ENCODE assay signal across 33 cellular contexts in genomic region chr20:56693217-56693616, GRCh38.
"Had no signal": no experiment of that assay in that cellular context is flagged by ENCODE, and none has a peak within 500 bp of the region (broad histone marks: within the 10 kb centered on the region; RNA-seq: fewer than 3 reads in every experiment).

No MANE protein-coding gene starts in this region.

- DNase-seq: activated B cell treated with CpG ODN at 0.5 μM for 24 hours; activated CD4-positive, alpha-beta memory T cell treated with anti-CD3 and anti-CD28 coated beads for 36 hours; activated CD4-positive, alpha-beta T cell treated with anti-CD3 and anti-CD28 coated beads for 4 hours; activated CD4-positive, alpha-beta T cell treated with anti-CD3 and anti-CD28 coated beads, Interleukin-2, amount 10 ng/mL, durations not matched to agents 24 days and 14 days; activated CD4-positive, alpha-beta T cell treated with anti-CD3 and anti-CD28 coated beads, Interleukin-2, amount 50 U/mL, for 1 hour; activated CD4-positive, alpha-beta T cell treated with anti-CD3 and anti-CD28 coated beads, Interleukin-2, amount 50 U/mL, for 4 hours; activated CD4-positive, CD25-positive, alpha-beta regulatory T cell treated with anti-CD3 and anti-CD28 coated beads, Interleukin-2, amount 50 U/mL, for 72 hours; activated CD8-positive, alpha-beta memory T cell treated with anti-CD3 and anti-CD28 coated beads, Interleukin-2, amount 50 U/mL, for 4 hours; activated CD8-positive, alpha-beta T cell treated with anti-CD3 and anti-CD28 coated beads for 36 hours; activated effector memory CD4-positive, alpha-beta T cell treated with anti-CD3 and anti-CD28 coated beads, Interleukin-2, amount 50 U/mL, for 16 hours; activated gamma-delta T cell treated with Interleukin-2 at 50 U/mL for 16 hours; activated naive CD4-positive, alpha-beta T cell; activated naive CD4-positive, alpha-beta T cell treated with anti-CD3 and anti-CD28 coated beads for 36 hours; activated naive CD4-positive, alpha-beta T cell treated with anti-CD3 and anti-CD28 coated beads, Interleukin-2, amount 50 U/mL, for 16 hours; activated naive CD8-positive, alpha-beta T cell treated with anti-CD3 and anti-CD28 coated beads for 36 hours; activated T-cell treated with anti-CD3 and anti-CD28 coated beads for 4 hours; activated T-cell treated with anti-CD3 and anti-CD28 coated beads, Interleukin-2, amount 50 U/mL, for 1 hour; activated T-cell treated with anti-CD3 and anti-CD28 coated beads, Interleukin-2, amount 50 U/mL, for 4 hours; activated T-cell treated with anti-CD3 and anti-CD28 coated beads, Interleukin-2, amount 50 U/mL, for 72 hours; adrenal gland; amniotic stem cell; aorta; body of pancreas; brain microvascular endothelial cell; central memory CD4-positive, alpha-beta T cell; T-helper 2 cell; T-helper 9 cell had no signal

- FAIRE-seq: astrocyte, TTC549 had no signal

- H3K4me3 ChIP-seq: adrenal gland, body of pancreas, breast epithelium had no signal

- H3K27me3 ChIP-seq: body of pancreas, brain microvascular endothelial cell, breast epithelium had no signal

- H3K9me3 ChIP-seq: adrenal gland, body of pancreas, breast epithelium had no signal

- H3K36me3 ChIP-seq: adrenal gland, brain microvascular endothelial cell, breast epithelium had no signal

- H3K4me1 ChIP-seq: adrenal gland had no signal

- ATAC-seq: activated CD8-positive, alpha-beta T cell treated with anti-CD3 and anti-CD28 coated beads for 36 hours; activated naive CD4-positive, alpha-beta T cell treated with anti-CD3 and anti-CD28 coated beads, Interleukin-2, amount 50 U/mL, for 72 hours; activated T-cell treated with anti-CD3 and anti-CD28 coated beads, Interleukin-2, amount 50 U/mL, for 4 hours; activated T-cell treated with anti-CD3 and anti-CD28 coated beads, Interleukin-2, amount 50 U/mL, for 72 hours; activated T-helper 17 cell treated with anti-CD3 and anti-CD28 coated beads, Interleukin-2, amount 50 U/mL, for 72 hours; body of pancreas had no signal

- H3K27ac ChIP-seq: adrenal gland, body of pancreas, brain microvascular endothelial cell, breast epithelium, VCaP had no signal
